29 cellular contexts compared by ENCODE assay signal in genomic region chr9:107768224-107768623, GRCh38.
DNase-seq lines count a peak whose midpoint lies in the region; ATAC-seq and TF ChIP-seq lines count a peak whose summit lies in the region.
"Had no signal": no experiment of that assay in that cellular context is flagged by ENCODE, and none has a peak within 500 bp of the region (broad histone marks: within the 10 kb centered on the region; RNA-seq: fewer than 3 reads in every experiment).

No MANE protein-coding gene starts in this region.

- DNase-seq in body of pancreas: no peak
- peak; percentile 65 for DNase-seq in Right ventricle myocardium inferior (ENCODE audit: missing footprints)
- no peak for DNase-seq in right lobe of liver
- peak; percentile 78 for DNase-seq in spleen
- no peak for DNase-seq in HUDEP-2 (lab: John Stamatoyannopoulos, UW; ENCODE audit: unreplicated experiment in 76 of 76)
- no peak for DNase-seq in stimulated activated naive CD4-positive, alpha-beta T cell treated with Interleukin-2 at 50 U/mL for 16 hours (lab: John Stamatoyannopoulos, UW)
- DNase-seq: activated CD4-positive, alpha-beta T cell treated with anti-CD3 and anti-CD28 coated beads, Interleukin-2, amount 10 ng/mL, durations not matched to agents 7 days and 5 days; activated naive CD8-positive, alpha-beta T cell treated with anti-CD3 and anti-CD28 coated beads, Interleukin-2, amount 50 U/mL, for 24 hours; activated T-cell treated with anti-CD3 and anti-CD28 coated beads, Interleukin-2, amount 50 U/mL, for 48 hours; CD8-positive, alpha-beta T cell; cerebellar nuclear complex; DMS 273 treated with DMSO at 0.1 percent for 48 hours; foreskin melanocyte; H9; hippocampal formation; KG1; left colon; MG63; NCI-H1105 treated with DMSO at 0.1 percent for 48 hours; NCI-H1930; pancreas; SIG-M5; stimulated activated naive CD4-positive, alpha-beta T cell; T1000; testis; WERI-Rb-1 had no signal

- ATAC-seq in body of pancreas (peak; percentile 47), Right ventricle myocardium inferior (peak; percentile 59), right lobe of liver (peak; percentile 33 to 51 (median 40)), HG03175 (IDR thresholded peaks at IDR 0.05; ENCODE audit: unreplicated experiment) (no peak), HG03460 (IDR thresholded peaks at IDR 0.05; ENCODE audit: unreplicated experiment) (no peak)
- ATAC-seq: activated naive CD8-positive, alpha-beta T cell treated with anti-CD3 and anti-CD28 coated beads, Interleukin-2, amount 50 U/mL, for 24 hours; CD8-positive, alpha-beta T cell; left colon; Panc1; pancreas had no signal

- H3K9me3 ChIP-seq in body of pancreas: peaks cover 0 to 4% (median 0%) of the 10 kb centered on the region in 3 donors
- H3K9me3 ChIP-seq in right lobe of liver: no peaks in the 10 kb centered on the region
- H3K9me3 ChIP-seq in spleen: peaks cover 0 to 21% (median 10%) of the 10 kb centered on the region in 8 donors
- H3K9me3 ChIP-seq: MG63, pancreas, testis had no signal

- 40 to 43% methylated on average over 8 to 9 of the region's 9 CpGs for WGBS in body of pancreas, 2 donors
- 31% methylated on average over 5 of the region's 9 CpGs for WGBS in right lobe of liver (ENCODE audit: insufficient coverage, low coverage, low lambda C conversion rate, missing lambda C conversion rate)
- 57 to 75% (median 70%) methylated on average over 6 to 9 of the region's 9 CpGs for WGBS in spleen, 5 donors

- TF ChIP-seq CTCF in body of pancreas (IDR thresholded peaks at IDR 0.05) (no peak), right lobe of liver (IDR thresholded peaks at IDR 0.05) (no peak), spleen (IDR thresholded peaks at IDR 0.05 in 8 of 11, conservative IDR thresholded peaks at IDR 0.05 in 3 of 11) (peak in 1 of 11 experiments; percentile 10)

- intact Hi-C loops in body of pancreas (cut with DNase I) (no loop called here), Right ventricle myocardium inferior (cut with DNase I) (loop anchor here (10.0 kb wide), 1 partner anchor 507 kb away; no protein-coding TSS in a partner anchor), right lobe of liver (cut with DNase I) (loop anchor here in 1 of 2 donors (10.0 kb wide), 1 partner anchor 757 kb away; no protein-coding TSS in a partner anchor), spleen (cut with DNase I; ENCODE audit: low total_unique reads) (no loop called here)

- H3K27ac ChIP-seq in body of pancreas (no peak overlapping the region), right lobe of liver (no peak overlapping the region), spleen (peak overlapping the region in 6 of 8 donors; percentile 43 to 75 (median 64))
- H3K27ac ChIP-seq: pancreas, testis, WERI-Rb-1 had no signal

- H3K36me3 ChIP-seq in body of pancreas (replicated peaks in 1 of 2; ENCODE audit: insufficient read depth in 1 of 2, low read depth in 2 of 2): no peaks in the 10 kb centered on the region
- H3K36me3 ChIP-seq in right lobe of liver: no peaks in the 10 kb centered on the region
- no peaks in the 10 kb centered on the region for H3K36me3 ChIP-seq in spleen
- H3K36me3 ChIP-seq: MG63, pancreas, WERI-Rb-1 had no signal

- TF ChIP-seq POLR2A in body of pancreas (IDR thresholded peaks at IDR 0.05): no peak
- no peak for TF ChIP-seq POLR2A in right lobe of liver (IDR thresholded peaks at IDR 0.05)
- no peak for TF ChIP-seq POLR2A in spleen (IDR thresholded peaks at IDR 0.05)

- H3K27me3 ChIP-seq in body of pancreas: no peaks in the 10 kb centered on the region
- no peaks in the 10 kb centered on the region for H3K27me3 ChIP-seq in right lobe of liver
- H3K27me3 ChIP-seq in spleen (replicated peaks in 1 of 7): no peaks in the 10 kb centered on the region
- H3K27me3 ChIP-seq: MG63, pancreas, testis had no signal

- H3K4me1 ChIP-seq in body of pancreas: no peaks in the 10 kb centered on the region
- no peaks in the 10 kb centered on the region for H3K4me1 ChIP-seq in right lobe of liver
- peaks cover 0 to 10% (median 2%) of the 10 kb centered on the region in 6 donors for H3K4me1 ChIP-seq in spleen
- H3K4me1 ChIP-seq: pancreas, testis had no signal

- H3K4me3 ChIP-seq in body of pancreas: no peak overlapping the region
- H3K4me3 ChIP-seq in right lobe of liver: no peak overlapping the region
- H3K4me3 ChIP-seq in spleen: no peak overlapping the region
- H3K4me3 ChIP-seq: MG63, pancreas, testis had no signal

Comparison
In these comparisons a context has a peak if more than half of its experiments do, and no peak if none do; other contexts are left out.
1. ATAC-seq: peak in body of pancreas (single experiment), Right ventricle myocardium inferior (single experiment) and right lobe of liver (4 of 4); none in HG03175 (single experiment) and HG03460 (single experiment).
2. DNase-seq: peak in Right ventricle myocardium inferior (single experiment) and spleen (single experiment); none in body of pancreas (0 of 4), right lobe of liver (0 of 3), HUDEP-2 (0 of 76) and stimulated activated naive CD4-positive, alpha-beta T cell treated with Interleukin-2 at 50 U/mL for 16 hours (single experiment).
3. H3K27ac ChIP-seq: peak in spleen (6 of 8); none in body of pancreas (0 of 4) and right lobe of liver (0 of 3).